Comparison of ENCODE assay signal across 21 cellular contexts in genomic region chr15:49984436-49984835, GRCh38.
DNase-seq lines count a peak whose midpoint lies in the region; TF ChIP-seq lines count a peak whose summit lies in the region.
"Had no signal": no experiment of that assay in that cellular context is flagged by ENCODE, and none has a peak within 500 bp of the region (broad histone marks: within the 10 kb centered on the region; RNA-seq: fewer than 3 reads in every experiment).

No MANE protein-coding gene starts in this region.

- no peaks in the 10 kb centered on the region for H3K27me3 Mint-ChIP-seq in endothelial cell (ENCODE audit: unreplicated experiment)
- H3K27me3 Mint-ChIP-seq in mesothelial cell of epicardium (ENCODE audit: low read depth): no peaks in the 10 kb centered on the region
- H3K27me3 Mint-ChIP-seq: B cell had no signal

- no peak for TF ChIP-seq CTCF in endothelial cell (IDR thresholded peaks at IDR 0.05; ENCODE audit: unreplicated experiment)
- TF ChIP-seq CTCF in mesothelial cell of epicardium (IDR thresholded peaks at IDR 0.05; ENCODE audit: unreplicated experiment): no peak
- no peak for TF ChIP-seq CTCF in GM10266 (IDR thresholded peaks at IDR 0.05; ENCODE audit: control insufficient read depth, insufficient read depth, low read depth, missing control alignments)

- H3K27ac Mint-ChIP-seq in endothelial cell (ENCODE audit: unreplicated experiment): peak overlapping the region; percentile 53
- peak overlapping the region; percentile 57 for H3K27ac Mint-ChIP-seq in mesothelial cell of epicardium
- H3K27ac Mint-ChIP-seq: B cell had no signal

- peaks cover 53% of the 10 kb centered on the region for H3K4me1 Mint-ChIP-seq in endothelial cell (ENCODE audit: unreplicated experiment)
- H3K4me1 Mint-ChIP-seq in mesothelial cell of epicardium: peaks cover 48% of the 10 kb centered on the region
- H3K4me1 Mint-ChIP-seq: B cell had no signal

- no peaks in the 10 kb centered on the region for H3K9me3 Mint-ChIP-seq in endothelial cell (ENCODE audit: unreplicated experiment)
- peaks cover 7% of the 10 kb centered on the region for H3K9me3 Mint-ChIP-seq in mesothelial cell of epicardium

- DNase-seq in ELF-1 (ENCODE audit: low read depth, low spot score): peak; percentile 94
- peak; percentile 59 for DNase-seq in M059J (ENCODE audit: low read depth)
- no peak for DNase-seq in endothelial cell (ENCODE audit: low spot score)
- no peak for DNase-seq in mesothelial cell of epicardium (ENCODE audit: low spot score in 2 of 2, unreplicated experiment in 2 of 2)
- DNase-seq in COLO668 (lab: John Stamatoyannopoulos, UW; ENCODE audit: unreplicated experiment): no peak
- DNase-seq in GM10266 (ENCODE audit: extremely low spot score): no peak
- DNase-seq in SW 1271 (lab: John Stamatoyannopoulos, UW): no peak
- DNase-seq in dedifferentiated amniotic fluid mesenchymal stem cell (ENCODE audit: extremely low spot score): no peak
- DNase-seq: EL; GM23248; HCEC 1CT; KG1; NCI-H1092 treated with DMSO at 0.1 percent for 48 hours; NCI-H1436 treated with DMSO at 0.1 percent for 48 hours; NCI-H2029; NCI-H226; NCI-H524; NCI-H774; NK-92 treated with Interleukin-12 subunit alpha and Interleukin-12 subunit beta, amount 100 ng/mL, for 24 hours had no signal

- H3K36me3 Mint-ChIP-seq in endothelial cell (ENCODE audit: low read depth, unreplicated experiment) (peaks cover 10% of the 10 kb centered on the region), mesothelial cell of epicardium (no peaks in the 10 kb centered on the region)

- H3K4me3 Mint-ChIP-seq in endothelial cell (ENCODE audit: unreplicated experiment) (no peak overlapping the region), mesothelial cell of epicardium (no peak overlapping the region)
- H3K4me3 Mint-ChIP-seq: B cell, CD14-positive monocyte had no signal

Comparison
In these comparisons a context has a peak if more than half of its experiments do, and no peak if none do; other contexts are left out.
1. DNase-seq: peak in ELF-1 (single experiment) and M059J (single experiment); none in endothelial cell (single experiment), mesothelial cell of epicardium (0 of 2), COLO668 (single experiment), GM10266 (single experiment), SW 1271 (0 of 2) and dedifferentiated amniotic fluid mesenchymal stem cell (single experiment).